Comparison of ENCODE assay signal across 12 cellular contexts in genomic region chr2:112996635-112997034, GRCh38. TPM values are rescaled to one million over a fixed set of nuclear protein-coding genes. Genes with fewer than 3 reads are reported as not detected.
DNase-seq lines count a peak whose midpoint lies in the region; TF ChIP-seq lines count a peak whose summit lies in the region.
"Had no signal": no experiment of that assay in that cellular context is flagged by ENCODE, and none has a peak within 500 bp of the region (broad histone marks: within the 10 kb centered on the region; RNA-seq: fewer than 3 reads in every experiment).

No MANE protein-coding gene starts in this region.

- TF ChIP-seq CTCF in transverse colon (IDR thresholded peaks at IDR 0.05) (no peak), hepatocyte (IDR thresholded peaks at IDR 0.05; ENCODE audit: poor library complexity) (no peak)

- in situ Hi-C loops in transverse colon (cut with MboI; ENCODE audit: low pct_ligation_motif_present in 1 of 4, low pct_unique_long_range_greater_than_20kb in 1 of 4, low sequenced_read_pairs in 3 of 4) = no loop called here

- H3K4me3 Mint-ChIP-seq in activated T-helper 1 cell treated with anti-CD3 and anti-CD28 coated beads, Interleukin-12 subunit alpha, Interleukin-12 subunit beta, Interleukin-2, Interleukin-4 antibody, amounts not matched to agents 30 ng/mL and 10 ng/mL and 1 ng/mL, durations not matched to agents 14 hours and 24 hours and 36 hours = peak overlapping the region; percentile 48

- no peaks in the 10 kb centered on the region for H3K9me2 ChIP-seq in hepatocyte (replicated peaks; ENCODE audit: insufficient read depth)

- TF ChIP-seq POLR2A in transverse colon (IDR thresholded peaks at IDR 0.05) = no peak

- peaks cover 50% of the 10 kb centered on the region for H3K9me3 Mint-ChIP-seq in activated T-helper 1 cell treated with anti-CD3 and anti-CD28 coated beads, Interleukin-12 subunit alpha, Interleukin-12 subunit beta, Interleukin-2, Interleukin-4 antibody, amounts not matched to agents 30 ng/mL and 10 ng/mL and 1 ng/mL, durations not matched to agents 14 hours and 24 hours and 36 hours

- no peaks in the 10 kb centered on the region for H3K27me3 Mint-ChIP-seq in activated T-helper 1 cell treated with anti-CD3 and anti-CD28 coated beads, Interleukin-12 subunit alpha, Interleukin-12 subunit beta, Interleukin-2, Interleukin-4 antibody, amounts not matched to agents 30 ng/mL and 10 ng/mL and 1 ng/mL, durations not matched to agents 14 hours and 24 hours and 36 hours (ENCODE audit: insufficient read depth)

- WGBS in transverse colon (ENCODE audit: low coverage in 1 of 2), 2 donors = 20 to 71% methylated on average over 1 to 6 of the region's 6 CpGs
- 72% methylated on average over 6 of the region's 6 CpGs for WGBS in hepatocyte (ENCODE audit: low lambda C conversion rate, missing lambda C conversion rate)

- peaks cover 34% of the 10 kb centered on the region for H3K4me1 Mint-ChIP-seq in activated T-helper 1 cell treated with anti-CD3 and anti-CD28 coated beads, Interleukin-12 subunit alpha, Interleukin-12 subunit beta, Interleukin-2, Interleukin-4 antibody, amounts not matched to agents 30 ng/mL and 10 ng/mL and 1 ng/mL, durations not matched to agents 14 hours and 24 hours and 36 hours (ENCODE audit: low read depth)

- peak overlapping the region; percentile 82 for H3K27ac Mint-ChIP-seq in activated T-helper 1 cell treated with anti-CD3 and anti-CD28 coated beads, Interleukin-12 subunit alpha, Interleukin-12 subunit beta, Interleukin-2, Interleukin-4 antibody, amounts not matched to agents 30 ng/mL and 10 ng/mL and 1 ng/mL, durations not matched to agents 14 hours and 24 hours and 36 hours

- no peak overlapping the region for H3K4me2 ChIP-seq in hepatocyte

- no peaks in the 10 kb centered on the region for H4K20me1 ChIP-seq in hepatocyte (ENCODE audit: insufficient read depth, poor library complexity, severe bottlenecking)

- H3K79me2 ChIP-seq in hepatocyte = no peaks in the 10 kb centered on the region

- no peak for TF ChIP-seq EP300 in transverse colon (IDR thresholded peaks at IDR 0.05; ENCODE audit: low read depth)

- no peak overlapping the region for H2AFZ ChIP-seq in hepatocyte

- H3K36me3 ChIP-seq in transverse colon = no peaks in the 10 kb centered on the region
- H3K36me3 ChIP-seq in hepatocyte (replicated peaks; ENCODE audit: insufficient read depth, low read depth) = no peaks in the 10 kb centered on the region

- H3K36me3 Mint-ChIP-seq in activated T-helper 1 cell treated with anti-CD3 and anti-CD28 coated beads, Interleukin-12 subunit alpha, Interleukin-12 subunit beta, Interleukin-2, Interleukin-4 antibody, amounts not matched to agents 30 ng/mL and 10 ng/mL and 1 ng/mL, durations not matched to agents 14 hours and 24 hours and 36 hours (ENCODE audit: low read depth) = peaks cover 17% of the 10 kb centered on the region

- H3K4me1 ChIP-seq in transverse colon (no peaks in the 10 kb centered on the region), hepatocyte (ENCODE audit: insufficient read depth) (no peaks in the 10 kb centered on the region)

- H3K27me3 ChIP-seq in transverse colon (no peaks in the 10 kb centered on the region), hepatocyte (no peaks in the 10 kb centered on the region)

- H3K9me3 ChIP-seq in transverse colon = peaks cover 24 to 27% of the 10 kb centered on the region in 2 donors
- H3K9me3 ChIP-seq in hepatocyte (ENCODE audit: low read depth) = peaks cover 9% of the 10 kb centered on the region

- no peak overlapping the region for H3K4me3 ChIP-seq in transverse colon
- H3K4me3 ChIP-seq in hepatocyte = no peak overlapping the region

- intact Hi-C loops in activated T-helper 1 cell treated with anti-CD3 and anti-CD28 coated beads, Interleukin-12 subunit alpha, Interleukin-12 subunit beta, Interleukin-2, Interleukin-4 antibody, amounts not matched to agents 30 ng/mL and 10 ng/mL and 1 ng/mL, durations not matched to agents 14 hours and 24 hours and 36 hours (cut with micrococcal nuclease) = loop anchor here (2.0 kb wide), 1 partner anchor 16 kb away; no protein-coding TSS in a partner anchor
- intact Hi-C loops in transverse colon (cut with DNase I; ENCODE audit: low total_unique reads) = no loop called here

- H3K27ac ChIP-seq in transverse colon (no peak overlapping the region), hepatocyte (no peak overlapping the region)

- peak; percentile 29 for DNase-seq in UCSD-AML1 (lab: John Stamatoyannopoulos, UW; ENCODE audit: unreplicated experiment)
- peak; percentile 81 for DNase-seq in activated T-helper 1 cell treated with anti-CD3 and anti-CD28 coated beads, Interleukin-12 subunit alpha, Interleukin-12 subunit beta, Interleukin-2, Interleukin-4 antibody, amounts not matched to agents 30 ng/mL and 10 ng/mL and 1 ng/mL, durations not matched to agents 14 hours and 24 hours and 36 hours (ENCODE audit: low spot score)
- DNase-seq in stimulated activated CD4-positive, alpha-beta T cell treated with anti-CD3 and anti-CD28 coated beads, Interleukin-15, amount 100 ng/mL, for 1 hour (ENCODE audit: low read depth in 1 of 2, low spot score in 1 of 2) = peak; percentile 12 to 53
- peak; percentile 16 for DNase-seq in transverse colon
- DNase-seq in hepatocyte (ENCODE audit: low spot score) = no peak
- DNase-seq in NCI-H128 (lab: John Stamatoyannopoulos, UW; ENCODE audit: unreplicated experiment) = no peak
- no peak for DNase-seq in MV-4-11 (lab: John Stamatoyannopoulos, UW)
- DNase-seq: cortex of kidney, head of caudate nucleus, NCI-H69 had no signal

RNA-seq across cellular contexts. Expression of gene IL36A, which starts 8.6 kb away (rescaled TPM):
- not detected in 2 replicates for total RNA-seq in activated T-helper 1 cell treated with anti-CD3 and anti-CD28 coated beads, Interleukin-12 subunit alpha, Interleukin-12 subunit beta, Interleukin-2, Interleukin-4 antibody, amounts not matched to agents 30 ng/mL and 10 ng/mL and 1 ng/mL, durations not matched to agents 14 hours and 24 hours and 36 hours
- total RNA-seq in transverse colon = not detected
- total RNA-seq in hepatocyte = not detected in 2 replicates
- not detected in 2 replicates for polyA plus RNA-seq in hepatocyte
- total RNA-seq: mononuclear cell, skeletal muscle tissue had no signal

RNA-seq across cellular contexts. Expression of gene IL36G, which starts 18.8 kb away (rescaled TPM):
- not detected in 2 replicates for total RNA-seq in activated T-helper 1 cell treated with anti-CD3 and anti-CD28 coated beads, Interleukin-12 subunit alpha, Interleukin-12 subunit beta, Interleukin-2, Interleukin-4 antibody, amounts not matched to agents 30 ng/mL and 10 ng/mL and 1 ng/mL, durations not matched to agents 14 hours and 24 hours and 36 hours
- total RNA-seq in transverse colon = 1 to 10 TPM in 1 of 4 donors, not detected in 3; 2.8 TPM
- total RNA-seq in hepatocyte = 0.20 TPM in 1 of 2 replicates, not detected in the other
- polyA plus RNA-seq in hepatocyte = 1.0 TPM in 1 of 2 replicates, not detected in the other
- total RNA-seq: mononuclear cell, skeletal muscle tissue had no signal

RNA-seq across cellular contexts. Expression of gene IL36B, which starts 56.0 kb away (rescaled TPM):
- total RNA-seq in activated T-helper 1 cell treated with anti-CD3 and anti-CD28 coated beads, Interleukin-12 subunit alpha, Interleukin-12 subunit beta, Interleukin-2, Interleukin-4 antibody, amounts not matched to agents 30 ng/mL and 10 ng/mL and 1 ng/mL, durations not matched to agents 14 hours and 24 hours and 36 hours = not detected in 2 replicates
- total RNA-seq in transverse colon = not detected
- not detected in 2 replicates for total RNA-seq in hepatocyte
- polyA plus RNA-seq in hepatocyte = not detected in 2 replicates
- total RNA-seq: mononuclear cell, skeletal muscle tissue had no signal

Comparison
In these comparisons a context has a peak if more than half of its experiments do, and no peak if none do; other contexts are left out.
1. DNase-seq: peak in UCSD-AML1 (single experiment), activated T-helper 1 cell treated with anti-CD3 and anti-CD28 coated beads, Interleukin-12 subunit alpha, Interleukin-12 subunit beta, Interleukin-2, Interleukin-4 antibody, amounts not matched to agents 30 ng/mL and 10 ng/mL and 1 ng/mL, durations not matched to agents 14 hours and 24 hours and 36 hours (single experiment), stimulated activated CD4-positive, alpha-beta T cell treated with anti-CD3 and anti-CD28 coated beads, Interleukin-15, amount 100 ng/mL, for 1 hour (2 of 2) and transverse colon (single experiment); none in hepatocyte (single experiment), NCI-H128 (single experiment) and MV-4-11 (single experiment).